ENCODE assay signal across 9 cellular contexts in the genomic region with DNA sequence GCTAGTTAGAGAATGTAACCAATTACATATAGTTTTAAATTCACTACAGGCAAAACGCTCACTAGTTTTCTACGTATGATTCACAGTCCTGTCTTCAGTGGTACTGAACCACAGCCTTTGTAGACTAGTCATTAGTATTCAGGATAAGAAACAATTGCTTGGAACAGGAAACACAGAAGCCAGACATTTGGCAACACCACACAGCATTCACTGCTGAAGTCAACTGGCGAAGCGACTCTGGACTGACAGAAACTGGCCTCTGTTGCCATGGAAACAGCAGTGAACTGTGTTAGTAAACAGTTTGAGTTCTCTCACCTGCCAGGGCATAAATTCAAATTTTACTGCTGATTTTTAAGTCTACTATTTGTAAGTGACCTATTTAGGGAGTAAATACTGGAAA. TPM values are rescaled to one million over a fixed set of nuclear protein-coding genes. Genes with fewer than 3 reads are reported as not detected.
A peak's percentile ranks its signal among the peaks of the same experiment; 100 is the strongest.
DNase-seq lines count a peak whose midpoint lies in the region; ATAC-seq and TF ChIP-seq lines count a peak whose summit lies in the region.
"Had no signal": no experiment of that assay in that cellular context is flagged by ENCODE, and none has a peak within 500 bp of the region (broad histone marks: within the 10 kb centered on the region; RNA-seq: fewer than 3 reads in every experiment).

No MANE protein-coding gene starts in this region.

- TF ChIP-seq CTCF in prostate gland (IDR thresholded peaks at IDR 0.05) (no peak), chondrocyte (IDR thresholded peaks at IDR 0.05) (no peak), lower lobe of right lung (IDR thresholded peaks at IDR 0.05) (no peak)

- H3K4me3 ChIP-seq in prostate gland (no peak overlapping the region), lower lobe of right lung (no peak overlapping the region)

- no peak overlapping the region for H3K27ac Mint-ChIP-seq in chondrocyte (ENCODE audit: unreplicated experiment)

- H3K27me3 ChIP-seq in prostate gland (replicated peaks; ENCODE audit: insufficient read depth) (no peaks in the 10 kb centered on the region), lower lobe of right lung (ENCODE audit: low read depth) (no peaks in the 10 kb centered on the region)

- intact Hi-C loops in prostate gland (cut with DNase I): no loop called here
- intact Hi-C loops in lower lobe of right lung (cut with DNase I): no loop called here

- no peaks in the 10 kb centered on the region for H3K9me3 ChIP-seq in prostate gland
- H3K9me3 ChIP-seq in lower lobe of right lung: peaks cover 3% of the 10 kb centered on the region

- peaks cover 5% of the 10 kb centered on the region for H3K4me1 ChIP-seq in prostate gland (replicated peaks)
- H3K4me1 ChIP-seq in lower lobe of right lung: no peaks in the 10 kb centered on the region

- H3K27ac ChIP-seq in prostate gland (peak overlapping the region in 1 of 2 donors; percentile 34), lower lobe of right lung (no peak overlapping the region)

- H3K27me3 Mint-ChIP-seq in chondrocyte (ENCODE audit: low read depth): no peaks in the 10 kb centered on the region
- H3K27me3 Mint-ChIP-seq: central memory CD8-positive, alpha-beta T cell had no signal

- no peak for TF ChIP-seq POLR2A in prostate gland (IDR thresholded peaks at IDR 0.05)

- H3K4me3 Mint-ChIP-seq in chondrocyte (ENCODE audit: unreplicated experiment): no peak overlapping the region
- H3K4me3 Mint-ChIP-seq: central memory CD8-positive, alpha-beta T cell had no signal

- peak; percentile 77 for ATAC-seq in HG03342 (IDR thresholded peaks at IDR 0.05; ENCODE audit: unreplicated experiment)
- ATAC-seq in SK-N-SH treated with all-trans-retinoic acid at 6 μM for 48 hours: peak; percentile 67
- ATAC-seq in lower lobe of right lung: no peak
- ATAC-seq in GM18511 (IDR thresholded peaks at IDR 0.05; ENCODE audit: unreplicated experiment): no peak

- 19% methylated on average over 4 of the region's 4 CpGs for WGBS in prostate gland

- H3K4me1 Mint-ChIP-seq in chondrocyte (ENCODE audit: low read depth): peaks cover 25% of the 10 kb centered on the region
- H3K4me1 Mint-ChIP-seq: central memory CD8-positive, alpha-beta T cell had no signal

- H3K9me3 Mint-ChIP-seq in chondrocyte (ENCODE audit: low read depth): peaks cover 16% of the 10 kb centered on the region
- H3K9me3 Mint-ChIP-seq: central memory CD8-positive, alpha-beta T cell had no signal

- peaks cover 6% of the 10 kb centered on the region for H3K36me3 Mint-ChIP-seq in chondrocyte (ENCODE audit: low read depth)

- H3K36me3 ChIP-seq in prostate gland (no peaks in the 10 kb centered on the region), lower lobe of right lung (no peaks in the 10 kb centered on the region)

- DNase-seq in glomerular visceral epithelial cell (ENCODE audit: extremely low spot score): peak; percentile 7
- DNase-seq in prostate gland (ENCODE audit: low spot score): peak; percentile 62
- DNase-seq in iPS-NIHi7 (ENCODE audit: extremely low spot score): no peak
- no peak for DNase-seq in chondrocyte (ENCODE audit: low spot score)
- DNase-seq in lower lobe of right lung: no peak

TF ChIP-seq in SK-N-SH treated with all-trans-retinoic acid at 6 μM for 48 hours, 23 proteins besides CTCF, POLR2A, EP300 and RAD21:
- TF ChIP-seq, protein P1, sequence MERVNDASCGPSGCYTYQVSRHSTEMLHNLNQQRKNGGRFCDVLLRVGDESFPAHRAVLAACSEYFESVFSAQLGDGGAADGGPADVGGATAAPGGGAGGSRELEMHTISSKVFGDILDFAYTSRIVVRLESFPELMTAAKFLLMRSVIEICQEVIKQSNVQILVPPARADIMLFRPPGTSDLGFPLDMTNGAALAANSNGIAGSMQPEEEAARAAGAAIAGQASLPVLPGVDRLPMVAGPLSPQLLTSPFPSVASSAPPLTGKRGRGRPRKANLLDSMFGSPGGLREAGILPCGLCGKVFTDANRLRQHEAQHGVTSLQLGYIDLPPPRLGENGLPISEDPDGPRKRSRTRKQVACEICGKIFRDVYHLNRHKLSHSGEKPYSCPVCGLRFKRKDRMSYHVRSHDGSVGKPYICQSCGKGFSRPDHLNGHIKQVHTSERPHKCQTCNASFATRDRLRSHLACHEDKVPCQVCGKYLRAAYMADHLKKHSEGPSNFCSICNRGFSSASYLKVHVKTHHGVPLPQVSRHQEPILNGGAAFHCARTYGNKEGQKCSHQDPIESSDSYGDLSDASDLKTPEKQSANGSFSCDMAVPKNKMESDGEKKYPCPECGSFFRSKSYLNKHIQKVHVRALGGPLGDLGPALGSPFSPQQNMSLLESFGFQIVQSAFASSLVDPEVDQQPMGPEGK (CRISPR knock-in tag; IDR thresholded peaks at IDR 0.05; ENCODE audit: borderline replicate concordance): no peak
- TF ChIP-seq CSDC2 (CRISPR knock-in tag; IDR thresholded peaks at IDR 0.05): no peak
- TF ChIP-seq ZNF8 (CRISPR knock-in tag; IDR thresholded peaks at IDR 0.05): no peak
- TF ChIP-seq, protein P2, sequence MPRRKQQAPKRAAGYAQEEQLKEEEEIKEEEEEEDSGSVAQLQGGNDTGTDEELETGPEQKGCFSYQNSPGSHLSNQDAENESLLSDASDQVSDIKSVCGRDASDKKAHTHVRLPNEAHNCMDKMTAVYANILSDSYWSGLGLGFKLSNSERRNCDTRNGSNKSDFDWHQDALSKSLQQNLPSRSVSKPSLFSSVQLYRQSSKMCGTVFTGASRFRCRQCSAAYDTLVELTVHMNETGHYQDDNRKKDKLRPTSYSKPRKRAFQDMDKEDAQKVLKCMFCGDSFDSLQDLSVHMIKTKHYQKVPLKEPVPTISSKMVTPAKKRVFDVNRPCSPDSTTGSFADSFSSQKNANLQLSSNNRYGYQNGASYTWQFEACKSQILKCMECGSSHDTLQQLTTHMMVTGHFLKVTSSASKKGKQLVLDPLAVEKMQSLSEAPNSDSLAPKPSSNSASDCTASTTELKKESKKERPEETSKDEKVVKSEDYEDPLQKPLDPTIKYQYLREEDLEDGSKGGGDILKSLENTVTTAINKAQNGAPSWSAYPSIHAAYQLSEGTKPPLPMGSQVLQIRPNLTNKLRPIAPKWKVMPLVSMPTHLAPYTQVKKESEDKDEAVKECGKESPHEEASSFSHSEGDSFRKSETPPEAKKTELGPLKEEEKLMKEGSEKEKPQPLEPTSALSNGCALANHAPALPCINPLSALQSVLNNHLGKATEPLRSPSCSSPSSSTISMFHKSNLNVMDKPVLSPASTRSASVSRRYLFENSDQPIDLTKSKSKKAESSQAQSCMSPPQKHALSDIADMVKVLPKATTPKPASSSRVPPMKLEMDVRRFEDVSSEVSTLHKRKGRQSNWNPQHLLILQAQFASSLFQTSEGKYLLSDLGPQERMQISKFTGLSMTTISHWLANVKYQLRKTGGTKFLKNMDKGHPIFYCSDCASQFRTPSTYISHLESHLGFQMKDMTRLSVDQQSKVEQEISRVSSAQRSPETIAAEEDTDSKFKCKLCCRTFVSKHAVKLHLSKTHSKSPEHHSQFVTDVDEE (CRISPR knock-in tag; IDR thresholded peaks at IDR 0.05): no peak
- TF ChIP-seq, protein P3, sequence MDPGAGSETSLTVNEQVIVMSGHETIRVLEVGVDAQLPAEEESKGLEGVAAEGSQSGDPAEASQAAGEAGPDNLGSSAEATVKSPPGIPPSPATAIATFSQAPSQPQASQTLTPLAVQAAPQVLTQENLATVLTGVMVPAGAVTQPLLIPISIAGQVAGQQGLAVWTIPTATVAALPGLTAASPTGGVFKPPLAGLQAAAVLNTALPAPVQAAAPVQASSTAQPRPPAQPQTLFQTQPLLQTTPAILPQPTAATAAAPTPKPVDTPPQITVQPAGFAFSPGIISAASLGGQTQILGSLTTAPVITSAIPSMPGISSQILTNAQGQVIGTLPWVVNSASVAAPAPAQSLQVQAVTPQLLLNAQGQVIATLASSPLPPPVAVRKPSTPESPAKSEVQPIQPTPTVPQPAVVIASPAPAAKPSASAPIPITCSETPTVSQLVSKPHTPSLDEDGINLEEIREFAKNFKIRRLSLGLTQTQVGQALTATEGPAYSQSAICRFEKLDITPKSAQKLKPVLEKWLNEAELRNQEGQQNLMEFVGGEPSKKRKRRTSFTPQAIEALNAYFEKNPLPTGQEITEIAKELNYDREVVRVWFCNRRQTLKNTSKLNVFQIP (CRISPR knock-in tag; IDR thresholded peaks at IDR 0.05; ENCODE audit: borderline replicate concordance, low read depth): no peak
- TF ChIP-seq CSRNP3 (CRISPR knock-in tag; IDR thresholded peaks at IDR 0.05): no peak
- TF ChIP-seq ZNF70 (CRISPR knock-in tag; IDR thresholded peaks at IDR 0.05): no peak
- TF ChIP-seq OSR1 (CRISPR knock-in tag; IDR thresholded peaks at IDR 0.05): no peak
- no peak for TF ChIP-seq ESRRG (CRISPR knock-in tag; IDR thresholded peaks at IDR 0.05)
- TF ChIP-seq TOX (CRISPR knock-in tag; IDR thresholded peaks at IDR 0.05; ENCODE audit: borderline replicate concordance): no peak
- TF ChIP-seq ISL1 (CRISPR knock-in tag; IDR thresholded peaks at IDR 0.05): no peak
- no peak for TF ChIP-seq RARB (CRISPR knock-in tag; IDR thresholded peaks at IDR 0.05)
- no peak for TF ChIP-seq BACH2 (CRISPR knock-in tag; IDR thresholded peaks at IDR 0.05; ENCODE audit: borderline replicate concordance)
- TF ChIP-seq ZFP3 (CRISPR knock-in tag; IDR thresholded peaks at IDR 0.05): no peak
- TF ChIP-seq TCF4 (CRISPR knock-in tag; IDR thresholded peaks at IDR 0.05; ENCODE audit: borderline replicate concordance): no peak
- TF ChIP-seq SNAI2 (CRISPR knock-in tag; IDR thresholded peaks at IDR 0.05): no peak
- no peak for TF ChIP-seq ZFP30 (CRISPR knock-in tag; IDR thresholded peaks at IDR 0.05)
- TF ChIP-seq ARNTL (CRISPR knock-in tag; IDR thresholded peaks at IDR 0.05; ENCODE audit: borderline replicate concordance, low read depth): no peak

RNA-seq across cellular contexts. Expression of gene MAPK10, which starts 57.6 kb away (rescaled TPM):
- total RNA-seq in prostate gland: 10 to 100 TPM; 49.7 to 64.9 TPM
- total RNA-seq in chondrocyte: 14.1 to 75.6 TPM (median 14.4 TPM) in 3 replicates
- total RNA-seq in lower lobe of right lung: 30.7 TPM

Comparison
In these comparisons a context has a peak if more than half of its experiments do, and no peak if none do; other contexts are left out.
1. ATAC-seq: peak in HG03342 (single experiment) and SK-N-SH treated with all-trans-retinoic acid at 6 μM for 48 hours (single experiment); none in lower lobe of right lung (0 of 2) and GM18511 (single experiment).
2. DNase-seq: peak in glomerular visceral epithelial cell (single experiment) and prostate gland (single experiment); none in iPS-NIHi7 (single experiment), chondrocyte (single experiment) and lower lobe of right lung (single experiment).